Comparison of ENCODE assay signal across 25 cellular contexts in the genomic region with DNA sequence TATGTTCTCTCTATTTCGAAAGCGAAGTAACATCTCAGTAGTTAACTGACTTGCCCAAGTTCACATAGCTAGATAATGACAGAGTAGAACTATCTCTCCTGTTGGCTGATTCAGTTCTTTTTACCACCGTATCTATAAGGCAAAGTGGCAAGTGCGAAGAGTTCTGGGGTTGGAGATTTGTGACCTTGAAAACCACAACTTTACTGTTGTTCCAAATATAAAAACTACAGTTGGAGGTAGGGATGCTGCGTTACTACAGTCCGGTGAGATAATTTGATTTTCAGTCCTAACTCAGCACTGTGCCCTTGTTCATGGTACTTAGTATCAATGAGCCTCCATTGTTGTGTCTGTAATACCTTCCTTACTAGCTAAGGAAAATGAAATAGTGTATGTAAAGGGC.
"Had no signal": no experiment of that assay in that cellular context is flagged by ENCODE, and none has a peak within 500 bp of the region (broad histone marks: within the 10 kb centered on the region; RNA-seq: fewer than 3 reads in every experiment).

No MANE protein-coding gene starts in this region.

- H3K36me3 Mint-ChIP-seq: IgD-negative memory B cell had no signal

- H3K4me1 ChIP-seq: SJCRH30 had no signal

- ATAC-seq: Panc1, PC-3, Right ventricle myocardium inferior, SK-N-SH treated with all-trans-retinoic acid at 6 μM for 48 hours had no signal

- H3K4me1 Mint-ChIP-seq: IgD-negative memory B cell had no signal

- H3K27ac Mint-ChIP-seq: IgD-negative memory B cell had no signal

- H3K4me3 Mint-ChIP-seq: IgD-negative memory B cell had no signal

- DNase-seq: Karpas-422, KG1, MG63, NCI-H1092, NCI-H1105 treated with DMSO at 0.1 percent for 48 hours, NCI-H1417 treated with DMSO at 0.1 percent for 48 hours, NCI-H146, NCI-H1694 treated with DMSO at 0.1 percent for 48 hours, NCI-H1930, NCI-H2081, NCI-H2107, NCI-H2227 treated with DMSO at 0.1 percent for 48 hours, NCI-H524, NCI-H69, NCI-H774, PC-3, SHP77 treated with DMSO at 0.1 percent for 48 hours, SJCRH30, T-helper 1 cell had no signal

- H3K36me3 ChIP-seq: MG63, SJCRH30 had no signal

- FAIRE-seq: HTR-8/SVneo had no signal

- H3K9me3 ChIP-seq: MG63, SJCRH30 had no signal

- H3K27ac ChIP-seq: HL-60, SJCRH30 had no signal

- H3K27me3 ChIP-seq: MG63, SJCRH30 had no signal

- H3K4me3 ChIP-seq: MG63, SJCRH30 had no signal
